In the genomic region with DNA sequence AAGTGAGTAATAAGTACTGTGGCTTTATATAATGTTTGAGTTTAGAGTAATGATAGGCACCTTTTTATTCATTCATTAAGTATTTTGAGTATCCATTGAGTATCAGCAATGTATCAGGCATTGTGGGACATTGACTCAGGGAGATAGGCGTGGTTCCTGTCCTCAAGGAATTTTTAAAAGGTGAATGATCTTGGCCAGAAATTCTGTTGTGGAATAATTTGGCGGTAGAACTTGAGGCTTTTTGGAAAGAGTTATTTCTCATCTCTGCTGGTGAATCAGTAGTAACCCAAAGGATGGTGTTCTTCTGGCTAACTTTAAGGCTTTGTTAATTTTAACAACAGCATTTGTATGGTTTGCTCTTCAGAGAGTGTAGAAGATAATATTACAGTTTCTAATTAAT, we compare ENCODE assay signal across 10 cellular contexts. TPM values are rescaled to one million over a fixed set of nuclear protein-coding genes. Genes with fewer than 3 reads are reported as not detected.
DNase-seq lines count a peak whose midpoint lies in the region; FAIRE-seq and TF ChIP-seq lines count a peak whose summit lies in the region.
"Had no signal": no experiment of that assay in that cellular context is flagged by ENCODE, and none has a peak within 500 bp of the region (broad histone marks: within the 10 kb centered on the region; RNA-seq: fewer than 3 reads in every experiment).

No MANE protein-coding gene starts in this region.

- peak overlapping the region; percentile 94; the same call in 1 of the 2 replicates for H3K9ac ChIP-seq in ES-I3 (ENCODE audit: low read depth, low read length)
- H3K9ac ChIP-seq in endothelial cell of umbilical vein (replicated peaks; ENCODE audit: extremely low read depth, insufficient read depth, low read length) = no peak overlapping the region

- dilution Hi-C loops in endothelial cell of umbilical vein (cut with MboI; ENCODE audit: extremely low pct_ligation_motif_present, low sequenced_read_pairs) = no loop called here

- no peaks in the 10 kb centered on the region for H3K9me2 ChIP-seq in PC-9 (ENCODE audit: insufficient read depth)

- H3K36me3 ChIP-seq in ES-I3 (ENCODE audit: insufficient read depth, low read length) = no peaks in the 10 kb centered on the region
- no peaks in the 10 kb centered on the region for H3K36me3 ChIP-seq in PC-9 (ENCODE audit: low read depth)
- peaks cover 0 to 2% of the 10 kb centered on the region in 2 experiments for H3K36me3 ChIP-seq in endothelial cell of umbilical vein (ENCODE audit: control insufficient read depth in 2 of 2, extremely low read depth in 1 of 2, insufficient read depth in 2 of 2, low read length in 2 of 2)

- intact Hi-C loops in PC-9 (cut with micrococcal nuclease; ENCODE audit: unreplicated experiment) = loop anchor here (2.0 to 5.0 kb wide), 3 partner anchors 17 to 151 kb away; a partner anchor contains a TSS
- intact Hi-C loops in endothelial cell of umbilical vein (cut with micrococcal nuclease) = loop anchor here (5.0 kb wide), 2 partner anchors 69 to 149 kb away; a partner anchor contains a TSS
- intact Hi-C loops in head of caudate nucleus (cut with DNase I) = loop anchor here (2.0 to 5.0 kb wide), 3 partner anchors 47 to 151 kb away; a partner anchor contains a TSS

- no peak overlapping the region for H3K27ac ChIP-seq in PC-9
- no peak overlapping the region for H3K27ac ChIP-seq in endothelial cell of umbilical vein (ENCODE audit: insufficient read depth, low read depth, low read length)

- DNase-seq in PC-9 (peak in 1 of 2 experiments; percentile 35), endothelial cell of umbilical vein (ENCODE audit: low read depth, low spot score) (no peak), retinal pigment epithelial cell (ENCODE audit: low read depth) (no peak), NCI-H128 (lab: John Stamatoyannopoulos, UW; ENCODE audit: unreplicated experiment) (no peak), SK-N-DZ (ENCODE audit: low spot score) (no peak), head of caudate nucleus (no peak), putamen (ENCODE audit: low spot score) (no peak)
- DNase-seq: NCI-H187 treated with DMSO at 0.1 percent for 48 hours, small intestine had no signal

- no TSS peak for BruUV-seq in PC-9 (replicated peaks; lab: Mats Ljungman, UMichigan)
- BruUV-seq in endothelial cell of umbilical vein (replicated peaks; lab: Mats Ljungman, UMichigan) = no TSS peak

- peak overlapping the region; percentile 99 for H3K4me3 ChIP-seq in PC-9
- peak overlapping the region in 1 of 3 experiments; percentile 89 for H3K4me3 ChIP-seq in endothelial cell of umbilical vein (replicated peaks in 1 of 3; ENCODE audit: insufficient read depth in 1 of 3, low read depth in 1 of 3, low read length in 3 of 3)
- peak overlapping the region; percentile 92 for H3K4me3 ChIP-seq in retinal pigment epithelial cell (ENCODE audit: low read length)

- H3K27me3 ChIP-seq in PC-9 (ENCODE audit: insufficient read depth, low read depth) = no peaks in the 10 kb centered on the region
- peaks cover 0 to 2% of the 10 kb centered on the region in 2 experiments for H3K27me3 ChIP-seq in endothelial cell of umbilical vein (ENCODE audit: control insufficient read depth in 2 of 2, insufficient read depth in 2 of 2, low read length in 2 of 2)

- CTCF ChIA-PET in PC-9 (lab: Charles Lee) (interaction anchor here (0.6 kb wide), 1 partner anchor 48 kb away, joined by 6 read pairs; no protein-coding TSS in a partner anchor), endothelial cell of umbilical vein (lab: Charles Lee) (interaction anchor here (0.8 to 4.2 kb wide), 3 partner anchors 48 to 67 kb away, joined by 3 to 22 read pairs (median 14); no protein-coding TSS in a partner anchor)

- H3F3A ChIP-seq in PC-9 (ENCODE audit: insufficient read depth, low read depth) = no peaks in the 10 kb centered on the region

- FAIRE-seq in endothelial cell of umbilical vein (lab: Jason Lieb, UNC) = no peak
- FAIRE-seq: small intestine had no signal

- H4K20me1 ChIP-seq in PC-9 (ENCODE audit: insufficient read depth) (peaks cover 62% of the 10 kb centered on the region), endothelial cell of umbilical vein (replicated peaks; ENCODE audit: control insufficient read depth, extremely low read depth, insufficient read depth, low read length) (peaks cover 37% of the 10 kb centered on the region)

- H3K4me2 ChIP-seq in PC-9 (peak overlapping the region; percentile 89), endothelial cell of umbilical vein (ENCODE audit: insufficient read depth, low read length) (peak overlapping the region; percentile 87)

- TF ChIP-seq CTCF in PC-9 (conservative IDR thresholded peaks at IDR 0.05) = no peak
- TF ChIP-seq CTCF in endothelial cell of umbilical vein (IDR thresholded peaks at IDR 0.05; ENCODE audit: extremely low read depth in 1 of 2, insufficient read depth in 1 of 2, low read depth in 1 of 2, low read length in 2 of 2) = no peak
- TF ChIP-seq CTCF in retinal pigment epithelial cell (conservative IDR thresholded peaks at IDR 0.05; ENCODE audit: low read depth, low read length) = no peak

- H2AFZ ChIP-seq in PC-9 = no peak overlapping the region
- H2AFZ ChIP-seq in endothelial cell of umbilical vein (ENCODE audit: low read depth, low read length) = no peak overlapping the region

- H3K79me2 ChIP-seq in PC-9 (ENCODE audit: low read depth) (peaks cover 78% of the 10 kb centered on the region), endothelial cell of umbilical vein (ENCODE audit: control insufficient read depth, insufficient read depth, low read length) (peaks cover 69% of the 10 kb centered on the region)

- H3K9me3 ChIP-seq in ES-I3 (ENCODE audit: control insufficient read depth, insufficient read depth, low read length) (no peaks in the 10 kb centered on the region), PC-9 (ENCODE audit: insufficient read depth, low read depth) (no peaks in the 10 kb centered on the region), endothelial cell of umbilical vein (replicated peaks; ENCODE audit: control insufficient read depth, insufficient read depth, low read length) (no peaks in the 10 kb centered on the region)

- POLR2A ChIA-PET in PC-9 (lab: Charles Lee; ENCODE audit: unreplicated experiment) (no interaction called here), endothelial cell of umbilical vein (lab: Charles Lee) (interaction anchor here (0.5 kb wide), 1 partner anchor 31 kb away, joined by 4 read pairs; no protein-coding TSS in a partner anchor)

- no peaks in the 10 kb centered on the region for H3K9me1 ChIP-seq in endothelial cell of umbilical vein (replicated peaks; ENCODE audit: control insufficient read depth, extremely low read depth, insufficient read depth, low read length)

- H3K4me1 ChIP-seq in ES-I3 (ENCODE audit: insufficient read depth, low read length) (peaks cover 27% of the 10 kb centered on the region), PC-9 (replicated peaks; ENCODE audit: insufficient read depth) (peaks cover 31% of the 10 kb centered on the region), endothelial cell of umbilical vein (ENCODE audit: control insufficient read depth, extremely low read depth, insufficient read depth, low read length) (peaks cover 18% of the 10 kb centered on the region)

- no peak for TF ChIP-seq POLR2A in endothelial cell of umbilical vein (IDR thresholded peaks at IDR 0.05; ENCODE audit: low read depth, low read length)

TF ChIP-seq in endothelial cell of umbilical vein, 7 proteins besides CTCF, POLR2A, EP300 and RAD21:
- TF ChIP-seq EZH2 (IDR thresholded peaks at IDR 0.05; ENCODE audit: borderline replicate concordance, low read depth, low read length, severe bottlenecking) = no peak
- no peak for TF ChIP-seq MYC (IDR thresholded peaks at IDR 0.05; ENCODE audit: low read depth, low read length)
- no peak for TF ChIP-seq GATA2 (IDR thresholded peaks at IDR 0.05; ENCODE audit: insufficient read depth, insufficient read length, low read depth, low read length)
- TF ChIP-seq FOS (IDR thresholded peaks at IDR 0.05; ENCODE audit: borderline replicate concordance, insufficient read depth, low read length) = no peak
- TF ChIP-seq POLR2AphosphoS5 (IDR thresholded peaks at IDR 0.05; ENCODE audit: insufficient read depth, low read depth, low read length) = no peak
- TF ChIP-seq, protein P1, sequence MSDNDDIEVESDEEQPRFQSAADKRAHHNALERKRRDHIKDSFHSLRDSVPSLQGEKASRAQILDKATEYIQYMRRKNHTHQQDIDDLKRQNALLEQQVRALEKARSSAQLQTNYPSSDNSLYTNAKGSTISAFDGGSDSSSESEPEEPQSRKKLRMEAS (IDR thresholded peaks at IDR 0.05; ENCODE audit: insufficient read depth, insufficient read length) = no peak
- no peak for TF ChIP-seq JUN (IDR thresholded peaks at IDR 0.05; ENCODE audit: borderline replicate concordance, insufficient read depth, insufficient read length, low read depth)

RNA-seq across cellular contexts. Expression of a gene that starts 2.0 kb away (rescaled TPM):
- total RNA-seq in PC-9 (2021) (197 and 319 TPM in 2 replicates), endothelial cell of umbilical vein (249 and 262 TPM in 2 replicates)
- polyA plus RNA-seq in endothelial cell of umbilical vein = 215 and 243 TPM in 2 replicates
- 263 and 305 TPM in 2 replicates for polyA plus RNA-seq in endothelial cell of umbilical vein (2011; cell fraction: cytosol; rRNA removed)
- 78.8 and 92.0 TPM in 2 replicates for polyA plus RNA-seq in endothelial cell of umbilical vein (2011; cell fraction: nucleus; rRNA removed)
- polyA plus RNA-seq in endothelial cell of umbilical vein (2012) = 177 and 193 TPM in 2 replicates
- 183 and 239 TPM in 2 replicates for polyA minus RNA-seq in endothelial cell of umbilical vein
- 69.8 TPM for polyA minus RNA-seq in endothelial cell of umbilical vein (2011; cell fraction: cytosol; rRNA and poly(A)+ RNA removed)
- 39.2 and 58.7 TPM in 2 replicates for polyA minus RNA-seq in endothelial cell of umbilical vein (2011; cell fraction: nucleus; rRNA and poly(A)+ RNA removed)
- 43.4 and 55.2 TPM in 2 replicates for polyA plus RNA-seq in SK-N-DZ (2014; cell fraction: cytosol; rRNA removed)
- 13.4 and 25.4 TPM in 2 replicates for polyA plus RNA-seq in SK-N-DZ (2014; cell fraction: nucleus; rRNA removed)
